ENCODE assay signal across 10 cellular contexts in the genomic region with DNA sequence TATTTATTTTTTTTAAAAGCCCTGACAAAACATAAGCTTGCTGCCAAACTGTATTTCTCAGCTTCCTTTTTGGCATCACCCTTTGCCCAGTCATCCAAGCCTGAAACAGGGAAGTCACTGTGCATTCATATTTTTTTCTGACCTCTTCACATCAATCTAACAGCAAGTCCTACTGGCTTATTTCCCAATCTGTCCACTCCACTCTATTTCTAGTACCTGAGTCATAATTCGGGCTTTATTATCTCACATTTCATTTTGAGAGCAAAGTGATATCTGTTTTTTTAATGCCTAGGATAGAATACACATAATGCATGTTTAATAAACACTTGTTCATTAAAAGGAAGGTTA. TPM values are rescaled to one million over a fixed set of nuclear protein-coding genes. Genes with fewer than 3 reads are reported as not detected.
DNase-seq lines count a peak whose midpoint lies in the region; ATAC-seq, FAIRE-seq and TF ChIP-seq lines count a peak whose summit lies in the region.
"Had no signal": no experiment of that assay in that cellular context is flagged by ENCODE, and none has a peak within 500 bp of the region (broad histone marks: within the 10 kb centered on the region; RNA-seq: fewer than 3 reads in every experiment).

No MANE protein-coding gene starts in this region.

- H3K79me2 ChIP-seq in keratinocyte (ENCODE audit: control insufficient read depth, insufficient read depth, low read length), result no peaks in the 10 kb centered on the region

- H3K9me3 ChIP-seq in adrenal gland (replicated peaks in 1 of 3) (no peaks in the 10 kb centered on the region), keratinocyte (ENCODE audit: control insufficient read depth, low read depth, low read length) (no peaks in the 10 kb centered on the region)

- 0 to 4% (median 0%) methylated on average over 1 of the region's 1 CpG for WGBS in adrenal gland, 4 donors

- no peak for TF ChIP-seq CTCF in adrenal gland (IDR thresholded peaks at IDR 0.05)
- TF ChIP-seq CTCF in keratinocyte (optimal IDR thresholded peaks at IDR 0.05 in 1 of 3, IDR thresholded peaks at IDR 0.05 in 1 of 3, conservative IDR thresholded peaks at IDR 0.05 in 1 of 3; ENCODE audit: extremely low read depth in 1 of 3, insufficient read depth in 2 of 3, low read length in 3 of 3), result no peak

- ATAC-seq in GM21381 (IDR thresholded peaks at IDR 0.05; ENCODE audit: unreplicated experiment), result no peak

- H3K4me1 ChIP-seq in adrenal gland (replicated peaks in 1 of 2) (peaks cover 0 to 5% of the 10 kb centered on the region in 2 donors), keratinocyte (ENCODE audit: control insufficient read depth, extremely low read depth, insufficient read depth, low read length) (peaks cover 12% of the 10 kb centered on the region)

- H3K36me3 ChIP-seq in adrenal gland (replicated peaks in 1 of 2) (no peaks in the 10 kb centered on the region), keratinocyte (ENCODE audit: control insufficient read depth in 2 of 2, extremely low read depth in 1 of 2, insufficient read depth in 2 of 2, low read length in 2 of 2) (no peaks in the 10 kb centered on the region)

- intact Hi-C loops in adrenal gland (cut with DNase I), result no loop called here

- H3K4me3 ChIP-seq in adrenal gland (no peak overlapping the region), keratinocyte (ENCODE audit: control insufficient read depth in 2 of 3, extremely low read depth in 1 of 3, insufficient read depth in 2 of 3, low read depth in 1 of 3, low read length in 3 of 3) (no peak overlapping the region)
- H3K4me3 ChIP-seq: skin epidermis had no signal

- no peaks in the 10 kb centered on the region for H3K27me3 ChIP-seq in adrenal gland
- H3K27me3 ChIP-seq in keratinocyte (ENCODE audit: control insufficient read depth, extremely low read depth, insufficient read depth, low read length), result no peaks in the 10 kb centered on the region

- TF ChIP-seq POLR2A in adrenal gland (IDR thresholded peaks at IDR 0.05), result no peak

- H3K27ac ChIP-seq in adrenal gland (peak overlapping the region in 2 of 5 donors; percentile 15 to 76), keratinocyte (ENCODE audit: control insufficient read depth, insufficient read depth, low read length) (no peak overlapping the region)

- H2AFZ ChIP-seq in keratinocyte (ENCODE audit: control insufficient read depth, low read length), result no peak overlapping the region

- DNase-seq in A172 (ENCODE audit: low spot score), result peak; percentile 92
- DNase-seq in LoVo (ENCODE audit: low spot score), result peak; percentile 39
- DNase-seq in adrenal gland, result peak in 6 of 7 donors; percentile 25 to 69 (median 48)
- DNase-seq in keratinocyte (ENCODE audit: low read depth, low spot score), result no peak
- no peak for DNase-seq in activated CD4-positive, alpha-beta T cell treated with anti-CD3 and anti-CD28 coated beads for 1 hour
- no peak for DNase-seq in stimulated activated CD4-positive, alpha-beta T cell treated with anti-CD3 and anti-CD28 coated beads, Interleukin-12 subunit alpha, Interleukin-12 subunit beta, amount 100 ng/mL, for 4 hours
- DNase-seq in central memory CD4-positive, alpha-beta T cell, result no peak
- DNase-seq: CD4-positive, alpha-beta memory T cell had no signal

- dilution Hi-C loops in keratinocyte (cut with MboI; ENCODE audit: extremely low pct_ligation_motif_present, low sequenced_read_pairs), result no loop called here

- no peaks in the 10 kb centered on the region for H4K20me1 ChIP-seq in keratinocyte (ENCODE audit: control insufficient read depth, extremely low read depth, insufficient read depth, low read length)

- H3K9me1 ChIP-seq in keratinocyte (ENCODE audit: control insufficient read depth, extremely low read depth, insufficient read depth, low read length), result no peaks in the 10 kb centered on the region

- H3K9ac ChIP-seq in keratinocyte (ENCODE audit: control insufficient read depth, extremely low read depth, insufficient read depth, low read length), result no peak overlapping the region

- no peak overlapping the region for H3K4me2 ChIP-seq in keratinocyte (ENCODE audit: control insufficient read depth, extremely low read depth, insufficient read depth, low read depth, low read length)

- peak; percentile 76 for FAIRE-seq in keratinocyte (lab: Jason Lieb, UNC)

RNA-seq across cellular contexts. Expression of a gene that starts 5.1 kb away (rescaled TPM):
- 22.6 and 32.8 TPM in 2 replicates for total RNA-seq in A172 (2014; rRNA removed; shearing (Covaris generic))
- total RNA-seq in adrenal gland, result 10 to 100 TPM in 7 of 8 donors, 1 to 10 TPM in 1; 4.5 to 53.7 (median 22.4) TPM
- polyA plus RNA-seq in adrenal gland (10 to 100 TPM; 15.1 to 36.1 (median 21.2) TPM), keratinocyte (5.4 to 7.4 TPM (median 6.8 TPM) in 3 replicates)
- polyA plus RNA-seq in keratinocyte (2011; ENCODE audit: low read depth), result 1.3 TPM
- 5.0 and 9.1 TPM in 2 replicates for polyA plus RNA-seq in keratinocyte (2011; cell fraction: cytosol; rRNA removed)
- polyA plus RNA-seq in keratinocyte (2011; cell fraction: nucleus; rRNA removed), result 4.7 and 5.8 TPM in 2 replicates
- 0.66 and 7.2 TPM in 2 replicates for polyA plus RNA-seq in keratinocyte (2012; ENCODE audit: low replicate concordance)
- 2.0 to 5.1 TPM in 2 of 3 replicates, not detected in the other for polyA minus RNA-seq in keratinocyte
- polyA minus RNA-seq in keratinocyte (2011; cell fraction: cytosol; rRNA and poly(A)+ RNA removed), result 4.2 TPM
- 1.6 and 4.3 TPM in 2 replicates for polyA minus RNA-seq in keratinocyte (2011; cell fraction: nucleus; rRNA and poly(A)+ RNA removed)
- polyA plus RNA-seq: CD4-positive, alpha-beta memory T cell had no signal

Comparison
In these comparisons a context has a peak if more than half of its experiments do, and no peak if none do; other contexts are left out.
1. DNase-seq: peak in A172 (single experiment), LoVo (single experiment) and adrenal gland (6 of 7); none in keratinocyte (single experiment), activated CD4-positive, alpha-beta T cell treated with anti-CD3 and anti-CD28 coated beads for 1 hour (single experiment), stimulated activated CD4-positive, alpha-beta T cell treated with anti-CD3 and anti-CD28 coated beads, Interleukin-12 subunit alpha, Interleukin-12 subunit beta, amount 100 ng/mL, for 4 hours (single experiment) and central memory CD4-positive, alpha-beta T cell (single experiment).